In genomic region chr12:58804749-58805148, GRCh38 we compare ENCODE assay signal across 10 cellular contexts.
DNase-seq lines count a peak whose midpoint lies in the region; ATAC-seq and TF ChIP-seq lines count a peak whose summit lies in the region.
"Had no signal": no experiment of that assay in that cellular context is flagged by ENCODE, and none has a peak within 500 bp of the region (broad histone marks: within the 10 kb centered on the region; RNA-seq: fewer than 3 reads in every experiment).

No MANE protein-coding gene starts in this region.

- no peaks in the 10 kb centered on the region for H3K36me3 Mint-ChIP-seq in brain
- H3K36me3 Mint-ChIP-seq in activated naive CD4-positive, alpha-beta T cell treated with anti-CD3 and anti-CD28 coated beads, Interleukin-2, amount 50 U/mL, for 72 hours, result no peaks in the 10 kb centered on the region

- peak; percentile 34 for DNase-seq in A673 (ENCODE audit: low spot score)
- no peak for DNase-seq in activated naive CD4-positive, alpha-beta T cell treated with anti-CD3 and anti-CD28 coated beads, Interleukin-2, amount 50 U/mL, for 72 hours (ENCODE audit: low spot score in 2 of 2)
- no peak for DNase-seq in coronary artery (ENCODE audit: low spot score)
- no peak for DNase-seq in uterus
- DNase-seq: NCI-H446; stimulated activated naive CD8-positive, alpha-beta T cell treated with anti-CD3 and anti-CD28 coated beads, Interleukin-15, amount 100 ng/mL, for 72 hours had no signal

- H3K4me3 Mint-ChIP-seq in brain, result no peak overlapping the region
- H3K4me3 Mint-ChIP-seq: stimulated activated naive CD8-positive, alpha-beta T cell treated with anti-CD3 and anti-CD28 coated beads, Interleukin-15, amount 100 ng/mL, for 72 hours had no signal

- no TSS peak for BruUV-seq in A673 (replicated peaks; lab: Mats Ljungman, UMichigan)

- no peak overlapping the region for H3K4me3 ChIP-seq in A673 (ENCODE audit: low read depth, low read length, poor library complexity, severe bottlenecking)
- no peak overlapping the region for H3K4me3 ChIP-seq in coronary artery
- no peak overlapping the region for H3K4me3 ChIP-seq in uterus

- H3K36me3 ChIP-seq in A673 (ENCODE audit: insufficient read depth, low read length, poor library complexity, severe bottlenecking), result no peaks in the 10 kb centered on the region
- H3K36me3 ChIP-seq in uterus, result no peaks in the 10 kb centered on the region

- ATAC-seq in GM18867 (IDR thresholded peaks at IDR 0.05; ENCODE audit: unreplicated experiment), result peak; percentile 86
- ATAC-seq in HG03280 (IDR thresholded peaks at IDR 0.05; ENCODE audit: unreplicated experiment), result peak; percentile 88
- no peak for ATAC-seq in activated naive CD4-positive, alpha-beta T cell treated with anti-CD3 and anti-CD28 coated beads, Interleukin-2, amount 50 U/mL, for 72 hours
- ATAC-seq in GM21723 (IDR thresholded peaks at IDR 0.05; ENCODE audit: unreplicated experiment), result no peak
- ATAC-seq: stimulated activated naive CD8-positive, alpha-beta T cell treated with anti-CD3 and anti-CD28 coated beads, Interleukin-15, amount 100 ng/mL, for 72 hours had no signal

- no peak for TF ChIP-seq POLR2A in uterus (IDR thresholded peaks at IDR 0.05)

- H3K9me3 Mint-ChIP-seq in brain, result peaks cover 2 to 4% (median 3%) of the 10 kb centered on the region in 5 experiments
- no peaks in the 10 kb centered on the region for H3K9me3 Mint-ChIP-seq in activated naive CD4-positive, alpha-beta T cell treated with anti-CD3 and anti-CD28 coated beads, Interleukin-2, amount 50 U/mL, for 72 hours

- no peaks in the 10 kb centered on the region for H3K27me3 ChIP-seq in A673 (replicated peaks; ENCODE audit: insufficient read depth, low read depth, low read length, poor library complexity)
- no peaks in the 10 kb centered on the region for H3K27me3 ChIP-seq in uterus

- intact Hi-C loops in A673 (cut with micrococcal nuclease; ENCODE audit: unreplicated experiment), result loop anchor here (5.0 kb wide), 1 partner anchor 262 kb away; no protein-coding TSS in a partner anchor
- intact Hi-C loops in uterus (cut with DNase I; ENCODE audit: low total_unique reads), result no loop called here

- peaks cover 22% of the 10 kb centered on the region for H3K4me1 Mint-ChIP-seq in brain
- H3K4me1 Mint-ChIP-seq: stimulated activated naive CD8-positive, alpha-beta T cell treated with anti-CD3 and anti-CD28 coated beads, Interleukin-15, amount 100 ng/mL, for 72 hours had no signal

- H3K27ac ChIP-seq in A673 (ENCODE audit: low read depth, low read length, poor library complexity, severe bottlenecking) (no peak overlapping the region), coronary artery (no peak overlapping the region), uterus (no peak overlapping the region)

- no peaks in the 10 kb centered on the region for H3K4me1 ChIP-seq in A673 (ENCODE audit: insufficient read depth, low read length, poor library complexity, severe bottlenecking)
- H3K4me1 ChIP-seq in uterus, result peaks cover 0 to 5% of the 10 kb centered on the region in 2 donors

- TF ChIP-seq CTCF in A673 (conservative IDR thresholded peaks at IDR 0.05; ENCODE audit: low read depth, low read length) (peak; percentile 58), brain (conservative IDR thresholded peaks at IDR 0.05) (peak; percentile 15 to 33), coronary artery (IDR thresholded peaks at IDR 0.05) (no peak), uterus (IDR thresholded peaks at IDR 0.05) (no peak)

- CTCF ChIA-PET in A673 (lab: Charles Lee), result no interaction called here

- no peak overlapping the region for H3K27ac Mint-ChIP-seq in brain
- H3K27ac Mint-ChIP-seq in activated naive CD4-positive, alpha-beta T cell treated with anti-CD3 and anti-CD28 coated beads, Interleukin-2, amount 50 U/mL, for 72 hours, result no peak overlapping the region
- H3K27ac Mint-ChIP-seq: stimulated activated naive CD8-positive, alpha-beta T cell treated with anti-CD3 and anti-CD28 coated beads, Interleukin-15, amount 100 ng/mL, for 72 hours had no signal

- H3K27me3 Mint-ChIP-seq in brain, result no peaks in the 10 kb centered on the region
- H3K27me3 Mint-ChIP-seq: stimulated activated naive CD8-positive, alpha-beta T cell treated with anti-CD3 and anti-CD28 coated beads, Interleukin-15, amount 100 ng/mL, for 72 hours had no signal

- H3K9me3 ChIP-seq in A673 (ENCODE audit: low read depth, low read length, poor library complexity, severe bottlenecking), result no peaks in the 10 kb centered on the region
- no peaks in the 10 kb centered on the region for H3K9me3 ChIP-seq in uterus

- POLR2A ChIA-PET in A673 (lab: Charles Lee; ENCODE audit: low non-redundant PET), result no interaction called here

Comparison
In these comparisons a context has a peak if more than half of its experiments do, and no peak if none do; other contexts are left out.
1. CTCF ChIP-seq: peak in A673 (single experiment) and brain (2 of 2); none in coronary artery (single experiment) and uterus (0 of 4).
2. ATAC-seq: peak in GM18867 (single experiment) and HG03280 (single experiment); none in activated naive CD4-positive, alpha-beta T cell treated with anti-CD3 and anti-CD28 coated beads, Interleukin-2, amount 50 U/mL, for 72 hours (0 of 2) and GM21723 (single experiment).